Comparison of ENCODE assay signal across 8 cellular contexts in the genomic region with DNA sequence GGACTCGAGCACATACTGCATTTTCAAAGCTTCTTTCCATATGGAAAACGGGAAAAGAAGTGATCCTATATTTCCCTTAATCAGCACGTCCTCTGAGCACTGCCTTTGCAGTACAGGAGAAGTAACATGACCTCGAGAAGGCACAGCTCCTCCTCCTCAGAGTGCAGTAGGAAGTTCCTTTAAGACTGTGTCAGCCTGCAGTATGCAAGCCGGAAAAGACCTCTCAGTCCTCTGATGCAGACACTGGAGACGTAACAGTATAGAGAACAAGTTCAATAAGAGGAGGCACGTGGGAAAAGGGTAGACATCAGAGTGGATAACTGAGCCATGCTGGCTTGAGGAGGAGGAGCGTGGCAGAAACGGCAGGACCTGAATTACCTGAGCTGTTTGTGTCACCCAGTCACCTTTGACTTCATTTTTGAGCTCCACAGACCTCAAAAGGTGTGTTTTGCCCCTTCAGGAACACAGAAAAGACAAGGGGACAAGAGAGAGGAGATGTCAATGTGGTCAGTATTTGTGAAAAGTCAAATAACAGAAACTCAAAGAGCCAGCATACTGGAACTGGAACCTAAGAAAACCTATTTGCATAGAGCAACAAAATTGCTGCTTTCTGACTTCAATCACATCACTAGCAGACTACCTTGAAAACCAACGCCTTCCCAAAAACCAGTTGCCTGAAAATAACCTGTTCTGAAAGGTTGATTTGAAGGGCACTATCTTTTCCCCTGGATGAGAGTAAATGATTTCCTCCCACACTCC. TPM values are rescaled to one million over a fixed set of nuclear protein-coding genes. Genes with fewer than 3 reads are reported as not detected.
DNase-seq lines count a peak whose midpoint lies in the region; ATAC-seq and TF ChIP-seq lines count a peak whose summit lies in the region.

No MANE protein-coding gene starts in this region.

- no peak for TF ChIP-seq RAD21 in SK-N-SH (IDR thresholded peaks at IDR 0.05; ENCODE audit: low read length)

- H3K27ac ChIP-seq in SK-N-SH (ENCODE audit: low read depth in 2 of 2, low read length in 1 of 2) (peak overlapping the region; percentile 72 to 95), thoracic aorta (peak overlapping the region in 1 of 2 donors; percentile 49)

- no peaks in the 10 kb centered on the region for H3K27me3 ChIP-seq in SK-N-SH (ENCODE audit: insufficient read depth)
- H3K27me3 ChIP-seq in thoracic aorta (replicated peaks; ENCODE audit: insufficient read depth): no peaks in the 10 kb centered on the region

- CTCF ChIA-PET in SK-N-SH (lab: Yijun Ruan, JAX): interaction anchor here (1.2 to 1.6 kb wide), 2 partner anchors 21 to 189 kb away, joined by 3 to 4 read pairs; no protein-coding TSS in a partner anchor

- no peaks in the 10 kb centered on the region; the same call in 1 of the 2 replicates for H4K20me1 ChIP-seq in SK-N-SH (ENCODE audit: insufficient read depth)

- POLR2A ChIA-PET in SK-N-SH (lab: Yijun Ruan, JAX): no interaction called here

- H3K4me3 ChIP-seq in SK-N-SH (ENCODE audit: low read depth in 2 of 2, low read length in 1 of 2): peak overlapping the region in 1 of 2 experiments; percentile 36; a peak in 2 of 4 replicates
- H3K4me3 ChIP-seq in thoracic aorta: no peak overlapping the region

- no peaks in the 10 kb centered on the region for H3F3A ChIP-seq in SK-N-SH (replicated peaks; ENCODE audit: insufficient read depth)

- peak; percentile 56 for ATAC-seq in HG03135 (IDR thresholded peaks at IDR 0.05; ENCODE audit: unreplicated experiment)
- ATAC-seq in thoracic aorta (ENCODE audit: insufficient number of reproducible peaks, low FRiP score, low read depth): peak; percentile 70

- H3K4me1 ChIP-seq in SK-N-SH (ENCODE audit: control insufficient read depth in 1 of 2, insufficient read depth in 2 of 2, low read depth in 1 of 2, low read length in 1 of 2) (peaks cover 37 to 53% of the 10 kb centered on the region in 2 experiments; a peak in 3 of 4 replicates), thoracic aorta (ENCODE audit: control insufficient read depth in 1 of 2, low read depth in 2 of 2) (peaks cover 57 to 73% of the 10 kb centered on the region in 2 donors)

- no peak for TF ChIP-seq CTCF in SK-N-SH (IDR thresholded peaks at IDR 0.05)
- TF ChIP-seq CTCF in thoracic aorta (IDR thresholded peaks at IDR 0.05): no peak

- DNase-seq in AG20443 (ENCODE audit: low spot score): peak; percentile 78
- DNase-seq in GM19238 (ENCODE audit: insufficient read length, low spot score): peak; percentile 41
- DNase-seq in SK-N-SH: no peak
- peak; percentile 45 to 61 for DNase-seq in T47D (ENCODE audit: low read depth in 1 of 2, low spot score in 1 of 2)
- peak; percentile 72 for DNase-seq in left kidney (ENCODE audit: low read depth, low spot score)
- DNase-seq in thoracic aorta (ENCODE audit: low spot score): no peak
- DNase-seq in ureter (ENCODE audit: low spot score): no peak

- peaks cover 89% of the 10 kb centered on the region for H3K79me2 ChIP-seq in SK-N-SH (ENCODE audit: insufficient read depth)

- H3K36me3 ChIP-seq in SK-N-SH (replicated peaks in 1 of 2; ENCODE audit: control insufficient read depth in 1 of 2, insufficient read depth in 2 of 2, low read length in 1 of 2) (peaks cover 0 to 3% of the 10 kb centered on the region in 2 experiments), thoracic aorta (no peaks in the 10 kb centered on the region)

- no peaks in the 10 kb centered on the region for H3K9me2 ChIP-seq in SK-N-SH

- H3K9ac ChIP-seq in SK-N-SH: peak overlapping the region; percentile 42; the same call in 1 of the 2 replicates

- H2AFZ ChIP-seq in SK-N-SH (ENCODE audit: low read depth): no peak overlapping the region

- 23% methylated on average over 9 of the region's 10 CpGs for WGBS in SK-N-SH (ENCODE audit: low lambda C conversion rate)

- no peak for TF ChIP-seq EP300 in SK-N-SH (IDR thresholded peaks at IDR 0.05; ENCODE audit: borderline replicate concordance in 1 of 2, low read depth in 1 of 2, low read length in 1 of 2)

- H3K9me3 ChIP-seq in SK-N-SH: no peaks in the 10 kb centered on the region
- no peaks in the 10 kb centered on the region for H3K9me3 ChIP-seq in thoracic aorta

- in situ Hi-C loops in T47D (cut with HindIII; ENCODE audit: low pct_unique_long_range_greater_than_20kb, low sequenced_read_pairs): no loop called here

- peak overlapping the region; percentile 72 for H3K4me2 ChIP-seq in SK-N-SH

TF ChIP-seq in SK-N-SH, 30 proteins besides CTCF, POLR2A, EP300 and RAD21:
- no peak for TF ChIP-seq RFX5 (IDR thresholded peaks at IDR 0.05; ENCODE audit: low read length)
- TF ChIP-seq, protein P1, sequence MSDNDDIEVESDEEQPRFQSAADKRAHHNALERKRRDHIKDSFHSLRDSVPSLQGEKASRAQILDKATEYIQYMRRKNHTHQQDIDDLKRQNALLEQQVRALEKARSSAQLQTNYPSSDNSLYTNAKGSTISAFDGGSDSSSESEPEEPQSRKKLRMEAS (IDR thresholded peaks at IDR 0.05; ENCODE audit: low read depth): peak; percentile 70
- TF ChIP-seq GABPA (IDR thresholded peaks at IDR 0.05; ENCODE audit: low read depth): peak; percentile 47
- no peak for TF ChIP-seq GATA2 (CRISPR knock-in tag; IDR thresholded peaks at IDR 0.05)
- 0 out of 2 replicates have a peak, but pooled peaks have one; percentile 6 for TF ChIP-seq TCF12 (IDR thresholded peaks at IDR 0.05)
- no peak for TF ChIP-seq NRF1 (IDR thresholded peaks at IDR 0.05; ENCODE audit: low read depth, low read length)
- peak; percentile 60; the same call in 1 of the 2 replicates for TF ChIP-seq TAF1 (IDR thresholded peaks at IDR 0.05; ENCODE audit: borderline replicate concordance, low read depth, low read length)
TF ChIP-seq in SK-N-SH: peak in this region for 4.

RNA-seq across cellular contexts. Expression of a gene that starts 20.8 kb away (rescaled TPM):
- polyA plus RNA-seq in SK-N-SH (2012; rRNA removed): 23.3 and 23.6 TPM in 2 replicates
- polyA plus RNA-seq in SK-N-SH (2012; cell fraction: cytosol; rRNA removed): 20.7 and 23.5 TPM in 2 replicates
- polyA plus RNA-seq in SK-N-SH (2012; cell fraction: nucleus; rRNA removed): 18.0 and 21.4 TPM in 2 replicates
- 10 to 100 TPM; 35.3 to 68.0 TPM for total RNA-seq in thoracic aorta
- 74.9 TPM for total RNA-seq in ureter

Comparison
In these comparisons a context has a peak if more than half of its experiments do, and no peak if none do; other contexts are left out.
1. DNase-seq: peak in AG20443 (single experiment), GM19238 (single experiment), T47D (2 of 2) and left kidney (single experiment); none in SK-N-SH (single experiment), thoracic aorta (single experiment) and ureter (single experiment).